14 cellular contexts compared by ENCODE assay signal in the genomic region with DNA sequence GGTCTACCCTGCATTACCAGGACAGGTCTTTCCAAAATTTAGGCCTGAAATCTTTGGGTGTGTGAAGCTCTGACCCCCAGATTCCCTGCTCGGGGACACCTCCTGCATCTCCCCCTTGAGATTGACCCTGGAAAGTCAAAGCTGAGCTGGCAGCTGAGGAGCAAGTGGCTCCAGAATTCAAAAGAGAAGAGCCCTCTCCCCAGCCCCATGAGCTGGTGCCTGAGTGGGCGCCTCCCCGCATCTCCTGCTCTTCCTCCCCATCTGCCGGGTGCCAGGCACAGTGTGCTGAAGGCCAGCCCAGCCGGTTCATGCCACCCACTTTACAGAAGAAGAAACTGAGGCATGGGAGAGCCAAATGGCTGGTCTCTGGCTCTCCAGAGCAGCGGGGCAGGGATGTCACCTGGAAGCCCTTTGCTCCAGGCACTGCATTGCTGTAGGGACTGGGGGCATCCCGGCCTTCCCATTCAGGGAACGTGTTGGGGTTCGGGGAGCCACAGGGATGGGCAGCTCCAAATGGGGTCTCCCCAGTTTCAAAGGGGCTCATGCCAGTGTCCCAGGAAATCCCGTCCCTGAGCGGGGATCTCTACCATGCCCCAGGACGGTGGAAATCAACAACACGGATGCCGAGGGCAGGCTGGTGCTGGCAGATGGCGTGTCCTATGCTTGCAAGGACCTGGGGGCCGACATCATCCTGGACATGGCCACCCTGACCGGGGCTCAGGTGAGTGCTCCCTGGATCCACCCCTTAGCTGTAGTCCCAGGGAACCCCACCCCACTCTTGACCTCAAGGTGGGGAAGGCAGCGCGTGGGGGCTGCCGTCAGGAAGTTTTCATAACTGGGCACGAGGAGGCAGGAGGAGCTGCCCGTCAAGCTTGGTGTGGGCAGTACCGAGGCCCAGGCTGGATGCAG. TPM values are rescaled to one million over a fixed set of nuclear protein-coding genes. Genes with fewer than 3 reads are reported as not detected.
DNase-seq lines count a peak whose midpoint lies in the region; ATAC-seq, FAIRE-seq and TF ChIP-seq lines count a peak whose summit lies in the region.
"Had no signal": no experiment of that assay in that cellular context is flagged by ENCODE, and none has a peak within 500 bp of the region (broad histone marks: within the 10 kb centered on the region; RNA-seq: fewer than 3 reads in every experiment).

No MANE protein-coding gene starts in this region.

- H3K4me1 ChIP-seq in SK-N-SH (ENCODE audit: control insufficient read depth in 1 of 2, insufficient read depth in 2 of 2, low read depth in 1 of 2, low read length in 1 of 2) (peaks cover 0 to 5% of the 10 kb centered on the region in 2 experiments; a peak in 1 of 4 replicates), osteoblast (ENCODE audit: insufficient read depth, low read length) (no peaks in the 10 kb centered on the region)

- ATAC-seq in SK-N-SH treated with all-trans-retinoic acid at 6 μM for 48 hours = no peak
- ATAC-seq in GM19452 (IDR thresholded peaks at IDR 0.05; ENCODE audit: unreplicated experiment) = no peak
- ATAC-seq: T-cell had no signal

- H4K20me1 ChIP-seq in SK-N-SH (ENCODE audit: insufficient read depth) = no peaks in the 10 kb centered on the region
- H4K20me1 ChIP-seq in osteoblast (ENCODE audit: insufficient read depth, low read length) = no peaks in the 10 kb centered on the region

- no peak for TF ChIP-seq EP300 in SK-N-SH (IDR thresholded peaks at IDR 0.05; ENCODE audit: borderline replicate concordance in 1 of 2, low read depth in 1 of 2, low read length in 1 of 2)

- H3K9me3 ChIP-seq in SK-N-SH (no peaks in the 10 kb centered on the region), osteoblast (ENCODE audit: low read depth, low read length) (no peaks in the 10 kb centered on the region)

- H2AFZ ChIP-seq in SK-N-SH (ENCODE audit: low read depth) (no peak overlapping the region), osteoblast (ENCODE audit: low read length) (no peak overlapping the region)

- H3K27ac ChIP-seq in SK-N-SH (ENCODE audit: low read depth in 2 of 2, low read length in 1 of 2) = no peak overlapping the region
- no peak overlapping the region for H3K27ac ChIP-seq in dorsolateral prefrontal cortex
- H3K27ac ChIP-seq in osteoblast (ENCODE audit: low read depth, low read length) = no peak overlapping the region
- H3K27ac ChIP-seq: 22Rv1 had no signal

- intact Hi-C loops in dorsolateral prefrontal cortex (cut with DNase I) = no loop called here

- H3K4me3 ChIP-seq in SK-N-SH (ENCODE audit: low read depth in 2 of 2, low read length in 1 of 2) (no peak overlapping the region), dorsolateral prefrontal cortex (no peak overlapping the region), osteoblast (ENCODE audit: insufficient read depth, low read length) (no peak overlapping the region)

- no peak for TF ChIP-seq CTCF in SK-N-SH (IDR thresholded peaks at IDR 0.05)
- no peak for TF ChIP-seq CTCF in D721Med (IDR thresholded peaks at IDR 0.05; ENCODE audit: insufficient read depth, missing control alignments)
- TF ChIP-seq CTCF in dorsolateral prefrontal cortex (IDR thresholded peaks at IDR 0.05 in 54 of 56, conservative IDR thresholded peaks at IDR 0.05 in 2 of 56; ENCODE audit: low read depth in 1 of 56, partially characterized antibody in 56 of 56) = no peak
- no peak for TF ChIP-seq CTCF in osteoblast (IDR thresholded peaks at IDR 0.05; ENCODE audit: extremely low read depth, low read depth, low read length)

- H3K27me3 ChIP-seq in SK-N-SH (ENCODE audit: insufficient read depth) (no peaks in the 10 kb centered on the region), dorsolateral prefrontal cortex (no peaks in the 10 kb centered on the region), osteoblast (ENCODE audit: insufficient read depth, low read length) (no peaks in the 10 kb centered on the region)

- H3K9ac ChIP-seq in SK-N-SH = no peak overlapping the region

- H3K36me3 ChIP-seq in SK-N-SH (replicated peaks in 1 of 2; ENCODE audit: control insufficient read depth in 1 of 2, insufficient read depth in 2 of 2, low read length in 1 of 2) (no peaks in the 10 kb centered on the region), osteoblast (ENCODE audit: insufficient read depth, low read length) (no peaks in the 10 kb centered on the region)

- H3K79me2 ChIP-seq in SK-N-SH (ENCODE audit: insufficient read depth) = no peaks in the 10 kb centered on the region
- H3K79me2 ChIP-seq in osteoblast (ENCODE audit: insufficient read depth, low read length) = no peaks in the 10 kb centered on the region

- peak; percentile 19 for DNase-seq in SK-N-SH
- peak; percentile 5 for DNase-seq in D721Med (ENCODE audit: insufficient read length, low spot score)
- DNase-seq in dorsolateral prefrontal cortex = peak in 8 of 10 donors; percentile 1 to 37 (median 15)
- peak; percentile 48 for DNase-seq in osteoblast (ENCODE audit: insufficient read length, low spot score, missing footprints)
- DNase-seq in nucleus accumbens (lab: John Stamatoyannopoulos, UW) = no peak
- DNase-seq in NCI-H1048 (lab: John Stamatoyannopoulos, UW) = no peak
- DNase-seq: endodermal cell, NCI-H187, NCI-H69 had no signal

- H3K4me2 ChIP-seq in SK-N-SH (no peak overlapping the region), osteoblast (ENCODE audit: insufficient read depth, low read length) (no peak overlapping the region)

- H3F3A ChIP-seq in SK-N-SH (replicated peaks; ENCODE audit: insufficient read depth) = no peaks in the 10 kb centered on the region

- no peak for TF ChIP-seq RAD21 in SK-N-SH (IDR thresholded peaks at IDR 0.05; ENCODE audit: low read length)

- 82% methylated on average over 5 of the region's 23 CpGs for WGBS in SK-N-SH (ENCODE audit: low lambda C conversion rate)

- CTCF ChIA-PET in SK-N-SH (lab: Yijun Ruan, JAX) = interaction anchor here (0.6 to 0.8 kb wide), 2 partner anchors 10 to 62 kb away, joined by 3 read pairs; a partner anchor contains a TSS

- FAIRE-seq in D721Med (lab: Jason Lieb, UNC) = no peak
- FAIRE-seq: bronchial epithelial cell had no signal

- H3K9me2 ChIP-seq in SK-N-SH = no peaks in the 10 kb centered on the region

- POLR2A ChIA-PET in SK-N-SH (lab: Yijun Ruan, JAX) = no interaction called here

TF ChIP-seq in SK-N-SH, 30 proteins besides CTCF, POLR2A, EP300 and RAD21:
- TF ChIP-seq SMC3 (IDR thresholded peaks at IDR 0.05; ENCODE audit: low read depth, low read length) (no peak), GATA2 (CRISPR knock-in tag; IDR thresholded peaks at IDR 0.05) (no peak), SIN3A (IDR thresholded peaks at IDR 0.05; ENCODE audit: borderline replicate concordance, low read depth, low read length) (no peak)

TF ChIP-seq in SK-N-SH treated with all-trans-retinoic acid at 6 μM for 48 hours, 23 proteins besides CTCF, POLR2A, EP300 and RAD21:
- TF ChIP-seq ARNTL (CRISPR knock-in tag; IDR thresholded peaks at IDR 0.05; ENCODE audit: borderline replicate concordance, low read depth) (no peak), BACH2 (CRISPR knock-in tag; IDR thresholded peaks at IDR 0.05; ENCODE audit: borderline replicate concordance) (no peak), SNAI2 (CRISPR knock-in tag; IDR thresholded peaks at IDR 0.05) (no peak), OSR1 (CRISPR knock-in tag; IDR thresholded peaks at IDR 0.05) (no peak)
- TF ChIP-seq, protein P1, sequence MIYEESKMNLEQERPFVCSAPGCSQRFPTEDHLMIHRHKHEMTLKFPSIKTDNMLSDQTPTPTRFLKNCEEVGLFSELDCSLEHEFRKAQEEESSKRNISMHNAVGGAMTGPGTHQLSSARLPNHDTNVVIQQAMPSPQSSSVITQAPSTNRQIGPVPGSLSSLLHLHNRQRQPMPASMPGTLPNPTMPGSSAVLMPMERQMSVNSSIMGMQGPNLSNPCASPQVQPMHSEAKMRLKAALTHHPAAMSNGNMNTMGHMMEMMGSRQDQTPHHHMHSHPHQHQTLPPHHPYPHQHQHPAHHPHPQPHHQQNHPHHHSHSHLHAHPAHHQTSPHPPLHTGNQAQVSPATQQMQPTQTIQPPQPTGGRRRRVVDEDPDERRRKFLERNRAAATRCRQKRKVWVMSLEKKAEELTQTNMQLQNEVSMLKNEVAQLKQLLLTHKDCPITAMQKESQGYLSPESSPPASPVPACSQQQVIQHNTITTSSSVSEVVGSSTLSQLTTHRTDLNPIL (CRISPR knock-in tag; IDR thresholded peaks at IDR 0.05; ENCODE audit: low read depth) = no peak

RNA-seq across cellular contexts. Expression of a gene that starts 20.5 kb away (rescaled TPM):
- 2.3 and 2.8 TPM in 2 replicates for polyA plus RNA-seq in SK-N-SH (2012; rRNA removed)
- 0.15 and 0.31 TPM in 2 replicates for polyA plus RNA-seq in SK-N-SH (2012; cell fraction: cytosol; rRNA removed)
- 26.7 and 39.7 TPM in 2 replicates for polyA plus RNA-seq in SK-N-SH (2012; cell fraction: nucleus; rRNA removed)
- total RNA-seq in dorsolateral prefrontal cortex = 10 to 100 TPM; 15.1 to 48.4 (median 25.2) TPM
- 26.8 and 29.7 TPM in 2 replicates for total RNA-seq in osteoblast

Comparison
In these comparisons a context has a peak if more than half of its experiments do, and no peak if none do; other contexts are left out.
1. DNase-seq: peak in SK-N-SH (single experiment), D721Med (single experiment), dorsolateral prefrontal cortex (8 of 10) and osteoblast (single experiment); none in nucleus accumbens (0 of 56) and NCI-H1048 (single experiment).